In the genomic region with DNA sequence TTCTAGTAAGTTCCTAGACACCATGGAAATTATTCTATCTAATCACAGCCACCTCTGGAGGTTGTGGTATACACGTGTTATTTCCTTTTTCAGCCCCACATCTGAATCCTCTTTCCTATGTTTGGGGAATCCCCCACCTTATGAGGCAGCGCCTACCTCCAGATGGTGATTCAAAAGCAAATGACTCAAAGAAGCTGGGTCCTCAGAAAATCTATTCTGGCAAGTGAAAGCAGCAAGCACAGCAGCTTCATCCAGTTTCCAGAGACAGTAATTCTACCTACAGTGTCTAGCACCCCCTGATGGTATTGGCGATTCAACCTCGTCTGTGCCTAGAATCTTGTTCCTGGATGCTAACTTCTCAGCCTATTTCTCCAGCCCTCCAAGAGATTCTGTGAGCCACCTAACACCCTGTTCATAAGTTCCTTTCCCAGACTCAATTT, we compare ENCODE assay signal across 10 cellular contexts. TPM values are rescaled to one million over a fixed set of nuclear protein-coding genes. Genes with fewer than 3 reads are reported as not detected.
DNase-seq lines count a peak whose midpoint lies in the region; TF ChIP-seq lines count a peak whose summit lies in the region.
"Had no signal": no experiment of that assay in that cellular context is flagged by ENCODE, and none has a peak within 500 bp of the region (broad histone marks: within the 10 kb centered on the region; RNA-seq: fewer than 3 reads in every experiment).

No MANE protein-coding gene starts in this region.

- H3K4me1 Mint-ChIP-seq in MCF 10A (ENCODE audit: insufficient read depth, unreplicated experiment): peaks cover 21% of the 10 kb centered on the region
- peaks cover 7% of the 10 kb centered on the region for H3K4me1 Mint-ChIP-seq in osteocyte (ENCODE audit: unreplicated experiment)

- H2AFZ ChIP-seq in MM.1S (ENCODE audit: low read length): no peak overlapping the region

- H3K27ac ChIP-seq in breast epithelium (no peak overlapping the region), MM.1S (ENCODE audit: low read length) (peak overlapping the region; percentile 79; the same call in 1 of the 2 replicates), esophagus muscularis mucosa (replicated peaks in 1 of 4) (no peak overlapping the region)
- H3K27ac ChIP-seq: thoracic aorta had no signal

- no peaks in the 10 kb centered on the region for H3K9me2 ChIP-seq in MM.1S (replicated peaks; ENCODE audit: insufficient read depth, low read length)

- H3K79me2 ChIP-seq in MM.1S (ENCODE audit: low read length): peaks cover 79% of the 10 kb centered on the region

- CTCF ChIA-PET in MCF 10A (lab: Yijun Ruan, JAX): interaction anchor here (0.6 to 1.4 kb wide), 11 partner anchors 10 to 349 kb away, joined by 3 to 6 read pairs (median 3); no protein-coding TSS in a partner anchor
- CTCF ChIA-PET in HEK293T (lab: Yijun Ruan, JAX): interaction anchor here (0.6 to 0.9 kb wide), 4 partner anchors 10 to 145 kb away, joined by 3 to 7 read pairs (median 4); no protein-coding TSS in a partner anchor

- H3K36me3 Mint-ChIP-seq in MCF 10A (ENCODE audit: insufficient read depth, unreplicated experiment) (no peaks in the 10 kb centered on the region), osteocyte (ENCODE audit: unreplicated experiment) (no peaks in the 10 kb centered on the region)

- H3K27me3 Mint-ChIP-seq in MCF 10A (ENCODE audit: insufficient read depth, unreplicated experiment): no peaks in the 10 kb centered on the region
- no peaks in the 10 kb centered on the region for H3K27me3 Mint-ChIP-seq in osteocyte (ENCODE audit: unreplicated experiment)

- peak overlapping the region; percentile 64 for H3K4me2 ChIP-seq in MM.1S (ENCODE audit: low read depth, low read length)

- 31% methylated on average over 4 of the region's 4 CpGs for whole genome bisulfite sequencing in esophagus muscularis mucosa

- no peaks in the 10 kb centered on the region for H3K9me3 ChIP-seq in breast epithelium
- H3K9me3 ChIP-seq in MM.1S (replicated peaks; ENCODE audit: insufficient read depth, low read length): no peaks in the 10 kb centered on the region
- no peaks in the 10 kb centered on the region for H3K9me3 ChIP-seq in esophagus muscularis mucosa
- H3K9me3 ChIP-seq: HAP-1, thoracic aorta had no signal

- H3K4me3 Mint-ChIP-seq in MCF 10A (ENCODE audit: unreplicated experiment) (no peak overlapping the region), osteocyte (ENCODE audit: unreplicated experiment) (no peak overlapping the region)

- no peak overlapping the region for H3K27ac Mint-ChIP-seq in MCF 10A (ENCODE audit: low read depth, unreplicated experiment)
- H3K27ac Mint-ChIP-seq in osteocyte (ENCODE audit: unreplicated experiment): no peak overlapping the region

- POLR2A ChIA-PET in MCF 10A (lab: Yijun Ruan, JAX): interaction anchor here (0.6 to 1.3 kb wide), 2 partner anchors 13 to 42 kb away, joined by 3 to 5 read pairs; no protein-coding TSS in a partner anchor
- POLR2A ChIA-PET in HEK293T (lab: Yijun Ruan, JAX): no interaction called here

- no peak for TF ChIP-seq EP300 in esophagus muscularis mucosa (IDR thresholded peaks at IDR 0.05)

- no peak for TF ChIP-seq POLR2A in breast epithelium (IDR thresholded peaks at IDR 0.05)
- no peak for TF ChIP-seq POLR2A in esophagus muscularis mucosa (IDR thresholded peaks at IDR 0.05; ENCODE audit: low read depth)

- H3K4me3 ChIP-seq in breast epithelium (no peak overlapping the region), MM.1S (ENCODE audit: low read length) (peak overlapping the region; percentile 25), esophagus muscularis mucosa (no peak overlapping the region)
- H3K4me3 ChIP-seq: HAP-1, thoracic aorta had no signal

- H3K9me3 Mint-ChIP-seq in MCF 10A (ENCODE audit: unreplicated experiment): no peaks in the 10 kb centered on the region
- H3K9me3 Mint-ChIP-seq in osteocyte (ENCODE audit: unreplicated experiment): no peaks in the 10 kb centered on the region

- H3K4me1 ChIP-seq in breast epithelium (no peaks in the 10 kb centered on the region), MM.1S (ENCODE audit: low read length) (peaks cover 25% of the 10 kb centered on the region), esophagus muscularis mucosa (peaks cover 0 to 5% (median 2%) of the 10 kb centered on the region in 4 donors)
- H3K4me1 ChIP-seq: HAP-1 had no signal

- TF ChIP-seq CTCF in MCF 10A (IDR thresholded peaks at IDR 0.05; ENCODE audit: unreplicated experiment): peak; percentile 41
- TF ChIP-seq CTCF in breast epithelium (IDR thresholded peaks at IDR 0.05): peak in 1 of 3 donors; percentile 33
- peak; percentile 82 for TF ChIP-seq CTCF in MM.1S (IDR thresholded peaks at IDR 0.05; ENCODE audit: low read length)
- TF ChIP-seq CTCF in esophagus muscularis mucosa (IDR thresholded peaks at IDR 0.05): peak; percentile 27 to 43 (median 41)
- TF ChIP-seq CTCF in osteocyte (IDR thresholded peaks at IDR 0.05): peak; percentile 64

- peak; percentile 71 for DNase-seq in MCF 10A (ENCODE audit: unreplicated experiment)
- DNase-seq in breast epithelium (ENCODE audit: low spot score in 2 of 2): no peak
- peak; percentile 44 for DNase-seq in HEK293T (ENCODE audit: extremely low spot score)
- peak; percentile 96 for DNase-seq in MM.1S
- peak; percentile 68 for DNase-seq in activated CD8-positive, alpha-beta memory T cell treated with anti-CD3 and anti-CD28 coated beads for 24 hours
- no peak for DNase-seq in esophagus muscularis mucosa (ENCODE audit: extremely low spot score)
- no peak for DNase-seq in osteocyte (ENCODE audit: extremely low spot score, unreplicated experiment)
- no peak for DNase-seq in posterior vena cava (ENCODE audit: low spot score)

- H4K20me1 ChIP-seq in MM.1S (ENCODE audit: insufficient read depth, low read length): no peaks in the 10 kb centered on the region

- peaks cover 23% of the 10 kb centered on the region for H3F3A ChIP-seq in MM.1S (ENCODE audit: insufficient read depth, low read length)

- peak overlapping the region; percentile 47; the same call in 1 of the 2 replicates for H3K9ac ChIP-seq in MM.1S (ENCODE audit: low read length)

- H3K36me3 ChIP-seq in breast epithelium (no peaks in the 10 kb centered on the region), MM.1S (replicated peaks; ENCODE audit: insufficient read depth, low read length) (no peaks in the 10 kb centered on the region), esophagus muscularis mucosa (no peaks in the 10 kb centered on the region)
- H3K36me3 ChIP-seq: HAP-1, thoracic aorta had no signal

- H3K27me3 ChIP-seq in breast epithelium: no peaks in the 10 kb centered on the region
- no peaks in the 10 kb centered on the region for H3K27me3 ChIP-seq in MM.1S (replicated peaks; ENCODE audit: insufficient read depth, low read length)
- no peaks in the 10 kb centered on the region for H3K27me3 ChIP-seq in esophagus muscularis mucosa

- BruUV-seq in MCF 10A (replicated peaks; lab: Mats Ljungman, UMichigan): no TSS peak

- intact Hi-C loops in MCF 10A (cut with micrococcal nuclease): loop anchor here (1.0 to 2.0 kb wide), 2 partner anchors 123 to 144 kb away; no protein-coding TSS in a partner anchor
- intact Hi-C loops in breast epithelium (cut with DNase I; ENCODE audit: low total_unique reads): loop anchor here (2.0 kb wide), 1 partner anchor 31 kb away; no protein-coding TSS in a partner anchor
- intact Hi-C loops in esophagus muscularis mucosa (cut with DNase I): no loop called here
- intact Hi-C loops in posterior vena cava (cut with DNase I): no loop called here

TF ChIP-seq in HEK293T, 16 proteins besides CTCF, POLR2A, EP300 and RAD21:
- TF ChIP-seq CTBP1 (IDR thresholded peaks at IDR 0.05; ENCODE audit: borderline replicate concordance) (no peak), LEF1 (IDR thresholded peaks at IDR 0.05; ENCODE audit: borderline replicate concordance) (no peak), ELF4 (IDR thresholded peaks at IDR 0.05) (no peak), ARNT (IDR thresholded peaks at IDR 0.05) (no peak), FOXA1 (IDR thresholded peaks at IDR 0.05) (no peak), TARDBP (IDR thresholded peaks at IDR 0.05) (no peak), BHLHE40 (IDR thresholded peaks at IDR 0.05; ENCODE audit: borderline replicate concordance) (no peak), SP1 (IDR thresholded peaks at IDR 0.05) (no peak), SUZ12 (IDR thresholded peaks at IDR 0.05) (no peak), HDGF (IDR thresholded peaks at IDR 0.05; ENCODE audit: borderline replicate concordance) (no peak), FOXM1 (IDR thresholded peaks at IDR 0.05; ENCODE audit: borderline replicate concordance) (no peak), ZNF384 (IDR thresholded peaks at IDR 0.05) (no peak), FOXK2 (IDR thresholded peaks at IDR 0.05) (no peak)

RNA-seq across cellular contexts. Expression of gene STRBP, which starts 43.0 kb away (rescaled TPM):
- 9.4 and 13.1 TPM in 2 replicates for total RNA-seq in MCF 10A (2022)
- 10 to 100 TPM in 2 of 3 donors, 1 to 10 TPM in 1; 8.0 to 37.0 (median 22.6) TPM for total RNA-seq in breast epithelium
- total RNA-seq in esophagus muscularis mucosa: 10 to 100 TPM; 11.2 to 20.6 (median 14.5) TPM
- 13.1 and 17.3 TPM in 2 replicates for total RNA-seq in osteocyte
- total RNA-seq in posterior vena cava: 1 to 10 TPM; 3.7 to 7.9 TPM

Comparison
In these comparisons a context has a peak if more than half of its experiments do, and no peak if none do; other contexts are left out.
1. DNase-seq: peak in MCF 10A (single experiment), HEK293T (single experiment), MM.1S (single experiment) and activated CD8-positive, alpha-beta memory T cell treated with anti-CD3 and anti-CD28 coated beads for 24 hours (single experiment); none in breast epithelium (0 of 2), esophagus muscularis mucosa (single experiment), osteocyte (single experiment) and posterior vena cava (single experiment).
2. intact Hi-C loops: an anchor here in MCF 10A (1.0 to 2.0 kb wide) and breast epithelium (2.0 kb wide); none called in esophagus muscularis mucosa and posterior vena cava.